In genomic region chr4:92307886-92308285, GRCh38 we compare ENCODE assay signal across 19 cellular contexts. TPM values are rescaled to one million over a fixed set of nuclear protein-coding genes. Genes with fewer than 3 reads are reported as not detected.
"Had no signal": no experiment of that assay in that cellular context is flagged by ENCODE, and none has a peak within 500 bp of the region (broad histone marks: within the 10 kb centered on the region; RNA-seq: fewer than 3 reads in every experiment).

No MANE protein-coding gene starts in this region.

- H3K4me3 Mint-ChIP-seq: activated CD4-positive, alpha-beta T cell treated with anti-CD3 and anti-CD28 coated beads, Interleukin-2, amount 10 ng/mL, durations not matched to agents 7 days and 5 days; activated naive CD8-positive, alpha-beta T cell treated with anti-CD3 and anti-CD28 coated beads, Interleukin-2, amount 10 ng/mL, durations not matched to agents 7 days and 5 days; naive thymus-derived CD4-positive, alpha-beta T cell; T-helper 2 cell treated with Interferon-gamma antibody and Interleukin-4, amounts not matched to agents 5 μg/mL and 100 μg/mL, for 36 hours had no signal

- DNase-seq: activated CD4-positive, alpha-beta T cell treated with anti-CD3 and anti-CD28 coated beads, Interleukin-2, amount 10 ng/mL, durations not matched to agents 7 days and 5 days; activated CD8-positive, alpha-beta memory T cell treated with anti-CD3 and anti-CD28 coated beads for 24 hours; activated naive CD8-positive, alpha-beta T cell treated with anti-CD3 and anti-CD28 coated beads, Interleukin-2, amount 10 ng/mL, durations not matched to agents 7 days and 5 days; dermis blood vessel endothelial cell; gastrocnemius medialis; heart right ventricle; mucosa of descending colon; naive thymus-derived CD4-positive, alpha-beta T cell; right cardiac atrium; small intestine; stimulated activated CD4-positive, alpha-beta T cell treated with anti-CD3 and anti-CD28 coated beads, Interleukin-4, amount 100 ng/mL, for 4 hours; stimulated activated CD8-positive, alpha-beta memory T cell treated with anti-CD3 and anti-CD28 coated beads, Interleukin-4, amount 100 ng/mL, for 48 hours; stimulated activated naive CD4-positive, alpha-beta T cell treated with Interleukin-2 at 50 U/mL for 16 hours; trophoblast cell had no signal

- H3K9me3 Mint-ChIP-seq: activated CD4-positive, alpha-beta T cell treated with anti-CD3 and anti-CD28 coated beads, Interleukin-2, amount 10 ng/mL, durations not matched to agents 7 days and 5 days; T-helper 2 cell treated with Interferon-gamma antibody and Interleukin-4, amounts not matched to agents 5 μg/mL and 100 μg/mL, for 36 hours had no signal

- H3K36me3 Mint-ChIP-seq: activated naive CD8-positive, alpha-beta T cell treated with anti-CD3 and anti-CD28 coated beads, Interleukin-2, amount 10 ng/mL, durations not matched to agents 7 days and 5 days had no signal

- H3K9me3 ChIP-seq: gastrocnemius medialis, heart right ventricle, mucosa of descending colon, suprapubic skin had no signal

- H3K4me3 ChIP-seq: gastrocnemius medialis, heart right ventricle, mucosa of descending colon, suprapubic skin had no signal

- H3K27ac Mint-ChIP-seq: activated CD4-positive, alpha-beta T cell treated with anti-CD3 and anti-CD28 coated beads, Interleukin-2, amount 10 ng/mL, durations not matched to agents 7 days and 5 days; activated naive CD8-positive, alpha-beta T cell treated with anti-CD3 and anti-CD28 coated beads, Interleukin-2, amount 10 ng/mL, durations not matched to agents 7 days and 5 days; naive thymus-derived CD4-positive, alpha-beta T cell; T-helper 2 cell treated with Interferon-gamma antibody and Interleukin-4, amounts not matched to agents 5 μg/mL and 100 μg/mL, for 36 hours had no signal

- H3K36me3 ChIP-seq: gastrocnemius medialis, heart right ventricle, suprapubic skin had no signal

- ATAC-seq: gastrocnemius medialis; heart right ventricle; left lobe of liver; mucosa of descending colon; naive thymus-derived CD4-positive, alpha-beta T cell; right cardiac atrium had no signal

- H3K27ac ChIP-seq: epithelial cell of prostate, gastrocnemius medialis, heart right ventricle, suprapubic skin had no signal

RNA-seq across cellular contexts. Expression of gene GRID2, which starts 4.1 kb away (rescaled TPM):
- total RNA-seq: activated CD4-positive, alpha-beta T cell treated with anti-CD3 and anti-CD28 coated beads, Interleukin-2, amount 10 ng/mL, durations not matched to agents 7 days and 5 days; activated naive CD8-positive, alpha-beta T cell treated with anti-CD3 and anti-CD28 coated beads, Interleukin-2, amount 10 ng/mL, durations not matched to agents 7 days and 5 days; dermis blood vessel endothelial cell; gastrocnemius medialis; left lobe of liver; lung microvascular endothelial cell; naive thymus-derived CD4-positive, alpha-beta T cell; suprapubic skin had no signal
